8 cellular contexts compared by ENCODE assay signal in genomic region chr6:6676910-6677441, GRCh38.
DNase-seq lines count a peak whose midpoint lies in the region; ATAC-seq and TF ChIP-seq lines count a peak whose summit lies in the region.

No MANE protein-coding gene starts in this region.

- H3K27ac Mint-ChIP-seq in Calu3 (ENCODE audit: unreplicated experiment), result no peak overlapping the region
- no peak overlapping the region for H3K27ac Mint-ChIP-seq in central memory CD8-positive, alpha-beta T cell (ENCODE audit: low read depth)

- BruUV-seq in Calu3 (replicated peaks; lab: Mats Ljungman, UMichigan), result no TSS peak

- no peaks in the 10 kb centered on the region for H3K9me3 Mint-ChIP-seq in Calu3 (ENCODE audit: low read depth, unreplicated experiment)
- H3K9me3 Mint-ChIP-seq in central memory CD8-positive, alpha-beta T cell, result no peaks in the 10 kb centered on the region

- no peak for ATAC-seq in central memory CD8-positive, alpha-beta T cell (replicated peaks; ENCODE audit: extremely low read depth, poor library complexity, severe bottlenecking)
- ATAC-seq in HG02884 (IDR thresholded peaks at IDR 0.05; ENCODE audit: unreplicated experiment), result no peak

- CTCF ChIA-PET in Calu3 (lab: Charles Lee), result interaction anchor here (0.9 to 1.5 kb wide), 2 partner anchors 10 to 559 kb away, joined by 3 read pairs; no protein-coding TSS in a partner anchor

- DNase-seq in Calu3 (peak; percentile 71), HCEC 1CT (peak; percentile 37), NCI-H2227 (lab: John Stamatoyannopoulos, UW; ENCODE audit: unreplicated experiment) (peak; percentile 86), left kidney (ENCODE audit: low read depth, low spot score) (peak; percentile 89)
- DNase-seq in activated CD4-positive, CD25-positive, alpha-beta regulatory T cell (lab: John Stamatoyannopoulos, UW), result peak; percentile 42 to 76 (median 47)
- DNase-seq in central memory CD8-positive, alpha-beta T cell (ENCODE audit: low spot score in 2 of 2), result peak; percentile 68 to 74
- DNase-seq in stimulated activated CD4-positive, alpha-beta T cell treated with anti-CD3 and anti-CD28 coated beads, Interleukin-2, amount 100 ng/mL, for 48 hours, result peak; percentile 82 to 84

- intact Hi-C loops in Calu3 (cut with micrococcal nuclease; ENCODE audit: unreplicated experiment), result loop anchor here (2.0 to 5.0 kb wide), 2 partner anchors 46 to 565 kb away; no protein-coding TSS in a partner anchor

- no peak overlapping the region for H3K4me3 Mint-ChIP-seq in Calu3 (ENCODE audit: low read depth, unreplicated experiment)
- H3K4me3 Mint-ChIP-seq in central memory CD8-positive, alpha-beta T cell, result no peak overlapping the region

- H3K27me3 Mint-ChIP-seq in Calu3 (ENCODE audit: unreplicated experiment), result peaks cover 12% of the 10 kb centered on the region
- peaks cover 11% of the 10 kb centered on the region for H3K27me3 Mint-ChIP-seq in central memory CD8-positive, alpha-beta T cell

- peaks cover 3% of the 10 kb centered on the region for H3K36me3 Mint-ChIP-seq in Calu3 (ENCODE audit: insufficient read depth, unreplicated experiment)
- no peaks in the 10 kb centered on the region for H3K36me3 Mint-ChIP-seq in central memory CD8-positive, alpha-beta T cell (ENCODE audit: insufficient read depth)

- peaks cover 20% of the 10 kb centered on the region for H3K4me1 Mint-ChIP-seq in Calu3 (ENCODE audit: low read depth, unreplicated experiment)
- H3K4me1 Mint-ChIP-seq in central memory CD8-positive, alpha-beta T cell, result peaks cover 14% of the 10 kb centered on the region

- TF ChIP-seq CTCF in Calu3 (IDR thresholded peaks at IDR 0.05; ENCODE audit: unreplicated experiment), result peak; percentile 76

Comparison
In these comparisons a context has a peak if more than half of its experiments do, and no peak if none do; other contexts are left out.
1. DNase-seq: peak in every context shown above with its lines; median percentile 89 in left kidney; 86 in NCI-H2227; 83 in stimulated activated CD4-positive, alpha-beta T cell treated with anti-CD3 and anti-CD28 coated beads, Interleukin-2, amount 100 ng/mL, for 48 hours; 71 in Calu3; 71 in central memory CD8-positive, alpha-beta T cell; 47 in activated CD4-positive, CD25-positive, alpha-beta regulatory T cell; 37 in HCEC 1CT.